Comparison of ENCODE assay signal across 1 cellular context in the genomic region with DNA sequence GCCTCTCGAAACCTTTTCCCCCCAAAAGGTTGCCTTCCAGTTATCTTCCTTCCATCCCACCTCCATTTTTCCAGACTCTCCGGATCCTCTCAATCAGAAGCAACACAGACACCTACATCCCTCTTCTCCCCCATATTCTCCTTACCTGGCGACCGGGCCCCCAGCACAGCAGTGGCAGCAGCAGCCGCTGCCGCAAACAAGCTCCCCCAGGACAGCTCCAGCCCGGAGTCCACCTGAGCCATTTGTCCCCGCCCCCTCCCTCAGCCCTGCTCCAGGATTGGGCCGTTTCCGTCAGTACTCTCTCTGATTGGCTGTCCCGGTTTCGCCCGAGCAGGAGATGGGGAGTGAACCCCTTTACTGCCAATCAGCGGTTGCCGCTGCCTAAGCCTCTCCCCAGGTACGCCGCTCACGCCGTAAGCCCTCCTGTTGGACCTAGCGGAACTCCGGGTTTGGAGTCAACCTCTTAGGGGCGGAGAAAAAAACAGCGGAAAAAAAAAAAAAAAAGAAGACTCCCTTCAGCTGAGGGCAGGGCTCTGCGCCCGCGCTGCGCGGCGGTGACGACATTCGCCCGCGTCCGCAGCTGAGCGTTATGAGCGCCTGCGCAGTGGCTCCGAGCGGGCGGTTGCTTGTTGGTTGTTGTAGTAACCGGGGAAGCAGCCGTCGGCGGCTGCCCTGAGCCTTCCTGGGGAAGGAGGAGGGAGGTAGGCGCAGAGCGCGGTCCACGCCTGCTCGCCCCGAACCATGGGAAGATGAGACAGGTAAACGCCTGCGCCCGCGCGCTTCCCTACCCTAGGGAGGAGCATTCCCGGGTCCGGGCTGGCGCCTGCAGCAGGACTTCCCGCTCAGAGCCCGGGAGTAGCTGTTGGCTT.
TF ChIP-seq lines count a peak whose summit lies in the region.

Gene ERG28, minus strand, starts transcription at position 247 of the 869 bp plus-strand sequence. CDS start 3,374 bp downstream, outside the sequence.
A gene with protein sequence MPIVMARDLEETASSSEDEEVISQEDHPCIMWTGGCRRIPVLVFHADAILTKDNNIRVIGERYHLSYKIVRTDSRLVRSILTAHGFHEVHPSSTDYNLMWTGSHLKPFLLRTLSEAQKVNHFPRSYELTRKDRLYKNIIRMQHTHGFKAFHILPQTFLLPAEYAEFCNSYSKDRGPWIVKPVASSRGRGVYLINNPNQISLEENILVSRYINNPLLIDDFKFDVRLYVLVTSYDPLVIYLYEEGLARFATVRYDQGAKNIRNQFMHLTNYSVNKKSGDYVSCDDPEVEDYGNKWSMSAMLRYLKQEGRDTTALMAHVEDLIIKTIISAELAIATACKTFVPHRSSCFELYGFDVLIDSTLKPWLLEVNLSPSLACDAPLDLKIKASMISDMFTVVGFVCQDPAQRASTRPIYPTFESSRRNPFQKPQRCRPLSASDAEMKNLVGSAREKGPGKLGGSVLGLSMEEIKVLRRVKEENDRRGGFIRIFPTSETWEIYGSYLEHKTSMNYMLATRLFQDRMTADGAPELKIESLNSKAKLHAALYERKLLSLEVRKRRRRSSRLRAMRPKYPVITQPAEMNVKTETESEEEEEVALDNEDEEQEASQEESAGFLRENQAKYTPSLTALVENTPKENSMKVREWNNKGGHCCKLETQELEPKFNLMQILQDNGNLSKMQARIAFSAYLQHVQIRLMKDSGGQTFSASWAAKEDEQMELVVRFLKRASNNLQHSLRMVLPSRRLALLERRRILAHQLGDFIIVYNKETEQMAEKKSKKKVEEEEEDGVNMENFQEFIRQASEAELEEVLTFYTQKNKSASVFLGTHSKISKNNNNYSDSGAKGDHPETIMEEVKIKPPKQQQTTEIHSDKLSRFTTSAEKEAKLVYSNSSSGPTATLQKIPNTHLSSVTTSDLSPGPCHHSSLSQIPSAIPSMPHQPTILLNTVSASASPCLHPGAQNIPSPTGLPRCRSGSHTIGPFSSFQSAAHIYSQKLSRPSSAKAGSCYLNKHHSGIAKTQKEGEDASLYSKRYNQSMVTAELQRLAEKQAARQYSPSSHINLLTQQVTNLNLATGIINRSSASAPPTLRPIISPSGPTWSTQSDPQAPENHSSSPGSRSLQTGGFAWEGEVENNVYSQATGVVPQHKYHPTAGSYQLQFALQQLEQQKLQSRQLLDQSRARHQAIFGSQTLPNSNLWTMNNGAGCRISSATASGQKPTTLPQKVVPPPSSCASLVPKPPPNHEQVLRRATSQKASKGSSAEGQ (N-terminal part only) (plus strand): TSS at position 617 of the 869 bp plus-strand sequence. CDS start 1,904 bp downstream, outside the sequence.

TF ChIP-seq in HepG2, 621 proteins besides CTCF, POLR2A, EP300 and RAD21 (continued from another document and continues in another):
- TF ChIP-seq, protein P1, sequence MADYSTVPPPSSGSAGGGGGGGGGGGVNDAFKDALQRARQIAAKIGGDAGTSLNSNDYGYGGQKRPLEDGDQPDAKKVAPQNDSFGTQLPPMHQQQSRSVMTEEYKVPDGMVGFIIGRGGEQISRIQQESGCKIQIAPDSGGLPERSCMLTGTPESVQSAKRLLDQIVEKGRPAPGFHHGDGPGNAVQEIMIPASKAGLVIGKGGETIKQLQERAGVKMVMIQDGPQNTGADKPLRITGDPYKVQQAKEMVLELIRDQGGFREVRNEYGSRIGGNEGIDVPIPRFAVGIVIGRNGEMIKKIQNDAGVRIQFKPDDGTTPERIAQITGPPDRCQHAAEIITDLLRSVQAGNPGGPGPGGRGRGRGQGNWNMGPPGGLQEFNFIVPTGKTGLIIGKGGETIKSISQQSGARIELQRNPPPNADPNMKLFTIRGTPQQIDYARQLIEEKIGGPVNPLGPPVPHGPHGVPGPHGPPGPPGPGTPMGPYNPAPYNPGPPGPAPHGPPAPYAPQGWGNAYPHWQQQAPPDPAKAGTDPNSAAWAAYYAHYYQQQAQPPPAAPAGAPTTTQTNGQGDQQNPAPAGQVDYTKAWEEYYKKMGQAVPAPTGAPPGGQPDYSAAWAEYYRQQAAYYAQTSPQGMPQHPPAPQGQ (CRISPR knock-in tag; IDR thresholded peaks at IDR 0.05; ENCODE audit: borderline replicate concordance): no peak
- TF ChIP-seq U2AF2 (IDR thresholded peaks at IDR 0.05; ENCODE audit: low read depth, low read length) (no peak), ZNF503 (CRISPR knock-in tag; IDR thresholded peaks at IDR 0.05) (peak; percentile 25; the same call in 1 of the 2 replicates), NCOA5 (CRISPR knock-in tag; IDR thresholded peaks at IDR 0.05) (no peak), ZNF160 (CRISPR knock-in tag; IDR thresholded peaks at IDR 0.05) (0 out of 2 replicates have a peak, but pooled peaks have one; percentile 57), HNRNPUL1 (IDR thresholded peaks at IDR 0.05; ENCODE audit: low read depth, low read length) (no peak), SALL1 (CRISPR knock-in tag; IDR thresholded peaks at IDR 0.05) (0 out of 2 replicates have a peak, but pooled peaks have one; percentile 60), ZNF550 (CRISPR knock-in tag; IDR thresholded peaks at IDR 0.05; ENCODE audit: borderline replicate concordance) (no peak), GABPA (IDR thresholded peaks at IDR 0.05; ENCODE audit: low read depth, low read length) (peak; percentile 39), GABPA (CRISPR knock-in tag; IDR thresholded peaks at IDR 0.05; ENCODE audit: low read depth) (peak; percentile 31; the same call in 1 of the 2 replicates), TCF12 (IDR thresholded peaks at IDR 0.05) (no peak), TCF12 (CRISPR knock-in tag; IDR thresholded peaks at IDR 0.05) (peak; percentile 77; the same call in 1 of the 2 replicates), ZNF235 (CRISPR knock-in tag; IDR thresholded peaks at IDR 0.05; ENCODE audit: borderline replicate concordance) (peak; percentile 78; the same call in 1 of the 2 replicates), GABPB1 (CRISPR knock-in tag; IDR thresholded peaks at IDR 0.05) (peak; percentile 72), REST (IDR thresholded peaks at IDR 0.05; ENCODE audit: borderline replicate concordance in 1 of 2, low read depth in 1 of 2, low read length in 2 of 2) (peak in 1 of 2 experiments; percentile 60; a peak in 1 of 4 replicates), FOSL2 (CRISPR knock-in tag; IDR thresholded peaks at IDR 0.05) (0 out of 2 replicates have a peak, but pooled peaks have one; percentile 8), SALL2 (CRISPR knock-in tag; IDR thresholded peaks at IDR 0.05) (peak; percentile 26; the same call in 1 of the 2 replicates), ZNF549 (CRISPR knock-in tag; IDR thresholded peaks at IDR 0.05) (no peak), CBFB (CRISPR knock-in tag; IDR thresholded peaks at IDR 0.05) (no peak; the same call in 1 of the 2 replicates), ZNF318 (CRISPR knock-in tag; IDR thresholded peaks at IDR 0.05) (no peak), BRD4 (CRISPR knock-in tag; IDR thresholded peaks at IDR 0.05) (no peak), NR2C2 (CRISPR knock-in tag; IDR thresholded peaks at IDR 0.05; ENCODE audit: borderline replicate concordance) (peak; percentile 26; the same call in 1 of the 2 replicates), POLR2G (IDR thresholded peaks at IDR 0.05; ENCODE audit: low read depth, low read length) (peak; percentile 92), ZNF350 (CRISPR knock-in tag; IDR thresholded peaks at IDR 0.05; ENCODE audit: borderline replicate concordance, low read depth) (peak; percentile 92)
- TF ChIP-seq, protein P2, sequence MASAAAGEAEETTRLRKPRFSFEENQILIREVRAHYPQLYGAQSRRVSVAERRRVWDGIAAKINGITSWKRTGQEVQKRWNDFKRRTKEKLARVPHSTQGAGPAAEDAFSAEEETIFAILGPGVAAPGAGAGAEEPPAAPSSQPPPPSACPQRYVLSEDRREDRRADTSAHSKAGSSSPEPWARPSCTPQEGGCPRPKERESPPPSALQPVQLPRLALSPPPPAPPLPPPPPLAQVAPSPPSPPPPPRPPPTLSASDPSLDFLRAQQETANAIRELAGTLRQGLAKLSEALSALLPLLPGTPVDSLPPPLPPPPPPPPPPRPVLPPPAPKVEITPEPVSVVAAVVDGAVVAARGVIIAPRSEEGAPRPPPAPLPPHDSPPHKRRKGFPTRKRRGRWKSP (CRISPR knock-in tag; IDR thresholded peaks at IDR 0.05): 0 out of 2 replicates have a peak, but pooled peaks have one; percentile 41
